Comparison of ENCODE assay signal across 33 cellular contexts in genomic region chr20:56348746-56349145, GRCh38. TPM values are rescaled to one million over a fixed set of nuclear protein-coding genes. Genes with fewer than 3 reads are reported as not detected.
DNase-seq lines count a peak whose midpoint lies in the region; ATAC-seq, FAIRE-seq and TF ChIP-seq lines count a peak whose summit lies in the region.
"Had no signal": no experiment of that assay in that cellular context is flagged by ENCODE, and none has a peak within 500 bp of the region (broad histone marks: within the 10 kb centered on the region; RNA-seq: fewer than 3 reads in every experiment).

No MANE protein-coding gene starts in this region.

- peaks cover 6% of the 10 kb centered on the region for H3K9me3 Mint-ChIP-seq in astrocyte (ENCODE audit: unreplicated experiment)
- H3K9me3 Mint-ChIP-seq: activated naive CD4-positive, alpha-beta T cell treated with anti-CD3 and anti-CD28 coated beads, Interleukin-2, amount 50 U/mL, for 24 hours; activated T-helper 1 cell treated with anti-CD3 and anti-CD28 coated beads, Interleukin-12 subunit alpha, Interleukin-12 subunit beta, Interleukin-2, Interleukin-4 antibody, amounts not matched to agents 30 ng/mL and 10 ng/mL and 1 ng/mL, durations not matched to agents 14 hours and 24 hours and 36 hours; stimulated activated memory B cell treated with anti-CD40 and anti-IgM and Interleukin-4, amounts not matched to agents 10 μg/mL and 1 μg/mL and 100 μg/mL, for 72 hours; T-helper 1 cell treated with Interleukin-12 subunit alpha and Interleukin-12 subunit beta and Interleukin-4 antibody, amounts not matched to agents 30 μg/mL and 1 μg/mL, for 36 hours had no signal

- H2AFZ ChIP-seq in mammary epithelial cell (ENCODE audit: low read depth, low read length) (no peak overlapping the region), astrocyte (ENCODE audit: low read depth, low read length) (no peak overlapping the region)

- intact Hi-C loops in mammary epithelial cell (cut with micrococcal nuclease) = no loop called here
- intact Hi-C loops in breast epithelium (cut with DNase I; ENCODE audit: low total_unique reads) = no loop called here

- H3K4me1 ChIP-seq in mammary epithelial cell (ENCODE audit: insufficient read depth, low read length) (peaks cover 3% of the 10 kb centered on the region), breast epithelium (no peaks in the 10 kb centered on the region), astrocyte (ENCODE audit: insufficient read depth, low read length) (peaks cover 4% of the 10 kb centered on the region)
- H3K4me1 ChIP-seq: colonic mucosa had no signal

- H3K4me3 ChIP-seq in mammary epithelial cell (replicated peaks in 1 of 3; ENCODE audit: insufficient read depth in 1 of 3, low read depth in 2 of 3, low read length in 3 of 3) (no peak overlapping the region), breast epithelium (no peak overlapping the region), astrocyte (ENCODE audit: insufficient read depth, low read depth, low read length) (no peak overlapping the region)
- H3K4me3 ChIP-seq: colonic mucosa, esophagus muscularis mucosa, heart right ventricle, upper lobe of left lung had no signal

- no peak overlapping the region for H3K27ac Mint-ChIP-seq in astrocyte (ENCODE audit: unreplicated experiment)
- H3K27ac Mint-ChIP-seq: activated naive CD4-positive, alpha-beta T cell treated with anti-CD3 and anti-CD28 coated beads, Interleukin-2, amount 50 U/mL, for 24 hours; activated T-helper 1 cell treated with anti-CD3 and anti-CD28 coated beads, Interleukin-12 subunit alpha, Interleukin-12 subunit beta, Interleukin-2, Interleukin-4 antibody, amounts not matched to agents 30 ng/mL and 10 ng/mL and 1 ng/mL, durations not matched to agents 14 hours and 24 hours and 36 hours; naive B cell; stimulated activated memory B cell treated with anti-CD40 and anti-IgM and Interleukin-4, amounts not matched to agents 10 μg/mL and 1 μg/mL and 100 μg/mL, for 72 hours; T-helper 1 cell treated with Interleukin-12 subunit alpha and Interleukin-12 subunit beta and Interleukin-4 antibody, amounts not matched to agents 30 μg/mL and 1 μg/mL, for 36 hours had no signal

- no peak for TF ChIP-seq POLR2A in breast epithelium (IDR thresholded peaks at IDR 0.05)

- TF ChIP-seq CTCF in mammary epithelial cell (conservative IDR thresholded peaks at IDR 0.05 in 1 of 2, IDR thresholded peaks at IDR 0.05 in 1 of 2; ENCODE audit: extremely low read depth in 1 of 2, insufficient read depth in 1 of 2, low read depth in 1 of 2, low read length in 2 of 2) (no peak), breast epithelium (IDR thresholded peaks at IDR 0.05) (no peak), astrocyte (IDR thresholded peaks at IDR 0.05; ENCODE audit: insufficient read depth, low read depth, low read length) (no peak)

- no peaks in the 10 kb centered on the region for H3K36me3 Mint-ChIP-seq in astrocyte (ENCODE audit: low read depth, unreplicated experiment)
- H3K36me3 Mint-ChIP-seq: activated naive CD4-positive, alpha-beta T cell treated with anti-CD3 and anti-CD28 coated beads, Interleukin-2, amount 50 U/mL, for 24 hours; stimulated activated memory B cell treated with anti-CD40 and anti-IgM and Interleukin-4, amounts not matched to agents 10 μg/mL and 1 μg/mL and 100 μg/mL, for 72 hours had no signal

- no TSS peak for BruUV-seq in mammary epithelial cell (replicated peaks; lab: Mats Ljungman, UMichigan)

- H3K4me3 Mint-ChIP-seq in astrocyte (ENCODE audit: unreplicated experiment) = no peak overlapping the region
- H3K4me3 Mint-ChIP-seq: activated naive CD4-positive, alpha-beta T cell treated with anti-CD3 and anti-CD28 coated beads, Interleukin-2, amount 50 U/mL, for 24 hours; activated T-helper 1 cell treated with anti-CD3 and anti-CD28 coated beads, Interleukin-12 subunit alpha, Interleukin-12 subunit beta, Interleukin-2, Interleukin-4 antibody, amounts not matched to agents 30 ng/mL and 10 ng/mL and 1 ng/mL, durations not matched to agents 14 hours and 24 hours and 36 hours; naive B cell; stimulated activated memory B cell treated with anti-CD40 and anti-IgM and Interleukin-4, amounts not matched to agents 10 μg/mL and 1 μg/mL and 100 μg/mL, for 72 hours; T-helper 1 cell treated with Interleukin-12 subunit alpha and Interleukin-12 subunit beta and Interleukin-4 antibody, amounts not matched to agents 30 μg/mL and 1 μg/mL, for 36 hours had no signal

- 15% methylated on average over 3 of the region's 3 CpGs for WGBS in mammary epithelial cell (ENCODE audit: low coverage, missing lambda C conversion rate)

- peaks cover 51% of the 10 kb centered on the region for H3K27me3 Mint-ChIP-seq in astrocyte (ENCODE audit: low read depth, unreplicated experiment)

- H3K79me2 ChIP-seq in mammary epithelial cell (ENCODE audit: insufficient read depth, low read length) = no peaks in the 10 kb centered on the region
- H3K79me2 ChIP-seq in astrocyte (ENCODE audit: insufficient read depth, low read length) = no peaks in the 10 kb centered on the region

- no peak overlapping the region for H3K27ac ChIP-seq in mammary epithelial cell (ENCODE audit: insufficient read depth, low read depth, low read length)
- H3K27ac ChIP-seq in breast epithelium = no peak overlapping the region
- H3K27ac ChIP-seq in astrocyte (ENCODE audit: low read depth, low read length) = no peak overlapping the region
- H3K27ac ChIP-seq: colonic mucosa, esophagus muscularis mucosa, heart right ventricle, upper lobe of left lung had no signal

- in situ Hi-C loops in mammary epithelial cell (cut with MboI; ENCODE audit: low sequenced_read_pairs in 2 of 2) = no loop called here

- no peaks in the 10 kb centered on the region for H3K27me3 ChIP-seq in mammary epithelial cell (ENCODE audit: insufficient read depth, low read length)
- H3K27me3 ChIP-seq in breast epithelium = peaks cover 0 to 9% of the 10 kb centered on the region in 2 donors
- peaks cover 2% of the 10 kb centered on the region for H3K27me3 ChIP-seq in astrocyte (ENCODE audit: insufficient read depth, low read length)

- no peak overlapping the region for H3K4me2 ChIP-seq in mammary epithelial cell (ENCODE audit: insufficient read depth, low read depth, low read length)
- peak overlapping the region; percentile 46 for H3K4me2 ChIP-seq in astrocyte (ENCODE audit: low read length)

- H3K36me3 ChIP-seq in mammary epithelial cell (ENCODE audit: insufficient read depth, low read length) (no peaks in the 10 kb centered on the region), breast epithelium (no peaks in the 10 kb centered on the region), astrocyte (ENCODE audit: insufficient read depth, low read length) (no peaks in the 10 kb centered on the region)
- H3K36me3 ChIP-seq: colonic mucosa, esophagus muscularis mucosa, heart right ventricle, upper lobe of left lung had no signal

- no peak for ATAC-seq in GM21619 (IDR thresholded peaks at IDR 0.05; ENCODE audit: unreplicated experiment)
- ATAC-seq: heart right ventricle; SK-N-SH treated with all-trans-retinoic acid at 6 μM for 48 hours; stimulated activated memory B cell treated with anti-CD40 and anti-IgM and Interleukin-4, amounts not matched to agents 10 μg/mL and 1 μg/mL and 100 μg/mL, for 72 hours had no signal

- FAIRE-seq in astrocyte (lab: Jason Lieb, UNC) = no peak
- FAIRE-seq: D721Med, frontal cortex, GM19239, TTC549 had no signal

- no peaks in the 10 kb centered on the region for H3K4me1 Mint-ChIP-seq in astrocyte (ENCODE audit: low read depth, unreplicated experiment)

- H3K9ac ChIP-seq in mammary epithelial cell (ENCODE audit: insufficient read depth, low read length) (no peak overlapping the region), astrocyte (ENCODE audit: low read length) (no peak overlapping the region)

- dilution Hi-C loops in mammary epithelial cell (cut with HindIII; ENCODE audit: low sequenced_read_pairs) = no loop called here

- CTCF ChIA-PET in mammary epithelial cell (lab: Charles Lee; ENCODE audit: low non-redundant PET) = no interaction called here

- no peaks in the 10 kb centered on the region for H3K9me3 ChIP-seq in mammary epithelial cell (replicated peaks; ENCODE audit: insufficient read depth, low read length)
- H3K9me3 ChIP-seq in breast epithelium = no peaks in the 10 kb centered on the region
- no peaks in the 10 kb centered on the region for H3K9me3 ChIP-seq in astrocyte (ENCODE audit: insufficient read depth, low read depth, low read length)
- H3K9me3 ChIP-seq: colonic mucosa, esophagus muscularis mucosa, heart right ventricle, upper lobe of left lung had no signal

- H4K20me1 ChIP-seq in mammary epithelial cell (ENCODE audit: insufficient read depth, low read length) = no peaks in the 10 kb centered on the region
- no peaks in the 10 kb centered on the region for H4K20me1 ChIP-seq in astrocyte (ENCODE audit: insufficient read depth, low read length)

- DNase-seq in mammary epithelial cell (peak; percentile 44), breast epithelium (ENCODE audit: low spot score in 2 of 2) (no peak), astrocyte (ENCODE audit: low read depth) (peak; percentile 45), iris pigment epithelial cell (ENCODE audit: low read depth) (peak; percentile 39), NCI-H187 treated with DMSO at 0.1 percent for 48 hours (lab: John Stamatoyannopoulos, UW) (no peak), T-helper 2 cell (no peak), activated gamma-delta T cell treated with Interleukin-2 at 50 U/mL for 16 hours (no peak)
- DNase-seq: activated CD4-positive, alpha-beta T cell treated with anti-CD3 and anti-CD28 coated beads, Interleukin-2, amount 50 U/mL, for 48 hours; activated CD4-positive, CD25-positive, alpha-beta regulatory T cell treated with anti-CD3 and anti-CD28 coated beads, Interleukin-2, amount 50 U/mL, for 72 hours; colonic mucosa; DND-41; effector memory CD4-positive, alpha-beta T cell; H7; heart right ventricle; Karpas-422; midbrain; naive B cell; NCI-H2029 treated with DMSO at 0.1 percent for 48 hours; NCI-H345; occipital lobe; Right ventricle myocardium superior; upper lobe of left lung had no signal

RNA-seq across cellular contexts. Expression of gene FAM210B, which starts 10.0 kb away (rescaled TPM):
- total RNA-seq in mammary epithelial cell (100 to 1,000 TPM in 1 of 2 donors, 10 to 100 TPM in 1; 51.6 to 125 TPM), breast epithelium (10 to 100 TPM; 62.6 to 100.0 (median 80.8) TPM), astrocyte (40.5 and 46.3 TPM in 2 replicates)
- 35.3 TPM for polyA plus RNA-seq in mammary epithelial cell
- 8.9 TPM for polyA minus RNA-seq in mammary epithelial cell

RNA-seq across cellular contexts. Expression of gene AURKA, which starts 43.3 kb away (rescaled TPM):
- total RNA-seq in mammary epithelial cell (10 to 100 TPM in 1 of 2 donors, 1 to 10 TPM in 1; 6.0 to 44.3 TPM), breast epithelium (1 to 10 TPM in 2 of 3 donors, under 1 TPM in 1; 0.98 to 2.2 (median 1.6) TPM), astrocyte (10.4 and 14.8 TPM in 2 replicates)
- 59.3 TPM for polyA plus RNA-seq in mammary epithelial cell
- 44.4 TPM for polyA minus RNA-seq in mammary epithelial cell

RNA-seq across cellular contexts. Expression of gene CSTF1, which starts 43.7 kb away (rescaled TPM):
- total RNA-seq in mammary epithelial cell (10 to 100 TPM; 33.4 to 35.0 TPM), breast epithelium (10 to 100 TPM; 17.1 to 53.4 (median 35.7) TPM), astrocyte (28.5 and 30.3 TPM in 2 replicates)
- polyA plus RNA-seq in mammary epithelial cell = 47.6 TPM
- polyA minus RNA-seq in mammary epithelial cell = 170 TPM

Comparison
In these comparisons a context has a peak if more than half of its experiments do, and no peak if none do; other contexts are left out.
1. DNase-seq: peak in mammary epithelial cell (single experiment), astrocyte (single experiment) and iris pigment epithelial cell (single experiment); none in breast epithelium (0 of 2), NCI-H187 treated with DMSO at 0.1 percent for 48 hours (single experiment), T-helper 2 cell (0 of 5) and activated gamma-delta T cell treated with Interleukin-2 at 50 U/mL for 16 hours (single experiment).